1 cellular context compared by ENCODE assay signal in the genomic region with DNA sequence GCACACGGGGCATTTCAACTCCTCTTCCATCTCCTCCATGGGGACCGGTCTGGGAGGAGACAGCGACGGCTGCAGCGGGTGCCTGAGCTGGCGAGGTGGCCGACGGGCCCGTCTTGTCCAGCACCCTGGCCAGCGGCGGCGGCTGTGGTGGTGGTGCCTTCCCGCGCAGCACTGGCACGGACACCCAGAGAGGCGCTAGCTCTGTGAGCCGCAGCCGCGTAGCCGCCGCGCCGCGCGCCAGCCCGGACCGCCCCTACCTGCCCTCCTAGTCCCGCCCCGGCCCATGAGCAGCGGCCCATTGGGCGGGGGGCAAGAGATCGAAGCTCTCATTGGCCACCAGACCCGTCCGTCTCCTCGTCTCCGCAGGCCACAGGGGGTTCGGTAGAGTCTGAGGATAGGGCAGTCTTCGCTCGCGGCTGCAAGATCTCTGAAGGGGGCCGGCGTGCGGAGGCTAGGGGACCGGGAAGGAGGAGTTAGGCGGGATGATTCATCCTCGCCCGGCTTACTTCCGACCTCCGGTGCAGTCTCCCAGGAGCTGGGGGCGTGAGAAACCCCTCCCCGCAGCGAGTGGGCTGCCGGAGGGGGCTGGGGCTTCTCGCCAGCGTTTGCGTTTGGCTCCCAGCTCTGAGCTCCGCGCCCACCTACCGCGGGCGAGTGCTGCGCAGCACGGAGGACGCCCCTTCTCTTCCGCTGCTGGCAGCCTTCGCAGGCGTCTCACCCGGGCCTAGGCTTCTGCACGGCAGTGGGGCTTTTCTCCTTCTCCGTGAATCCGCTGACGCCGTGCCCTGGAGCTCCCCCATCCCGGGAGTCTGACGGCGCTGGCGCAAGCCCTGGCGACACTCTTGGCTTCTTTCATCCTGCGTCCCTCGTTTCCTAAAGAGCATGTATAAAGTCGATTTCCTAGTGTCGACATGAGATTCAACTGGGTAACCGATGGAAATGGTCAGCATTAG.
TF ChIP-seq lines count a peak whose summit lies in the region.

TRIM9 (minus strand) TSS at position 205 of the 953 bp plus-strand sequence; CDS start at position 39, 166 bp downstream.

TF ChIP-seq in GM23338, 12 proteins besides CTCF, POLR2A, EP300 and RAD21 (continued from another document):
- TF ChIP-seq EZH2 (IDR thresholded peaks at IDR 0.05; ENCODE audit: low read depth, unreplicated experiment) (peak; percentile 10), CREB1 (CRISPR knock-in tag; IDR thresholded peaks at IDR 0.05; ENCODE audit: low read depth) (peak; percentile 68), POLR2AphosphoS5 (IDR thresholded peaks at IDR 0.05; ENCODE audit: low read depth) (peak; percentile 69; the same call in 1 of the 2 replicates), ZNF462 (CRISPR knock-in tag; IDR thresholded peaks at IDR 0.05) (no peak), REST (IDR thresholded peaks at IDR 0.05; ENCODE audit: unreplicated experiment) (peak; percentile 78), NANOG (IDR thresholded peaks at IDR 0.05; ENCODE audit: borderline replicate concordance) (no peak)
